Comparison of ENCODE assay signal across 17 cellular contexts in genomic region chr12:62484234-62484633, GRCh38. TPM values are rescaled to one million over a fixed set of nuclear protein-coding genes. Genes with fewer than 3 reads are reported as not detected.
A peak's percentile ranks its signal among the peaks of the same experiment; 100 is the strongest.
DNase-seq lines count a peak whose midpoint lies in the region; ATAC-seq, FAIRE-seq and TF ChIP-seq lines count a peak whose summit lies in the region.
"Had no signal": no experiment of that assay in that cellular context is flagged by ENCODE, and none has a peak within 500 bp of the region (broad histone marks: within the 10 kb centered on the region; RNA-seq: fewer than 3 reads in every experiment).

No MANE protein-coding gene starts in this region.

- no peak overlapping the region for H3K27ac ChIP-seq in kidney (ENCODE audit: low read depth in 2 of 2, low read length in 2 of 2)
- H3K27ac ChIP-seq: SJCRH30 had no signal

- peak; percentile 60 for ATAC-seq in HG02852 (IDR thresholded peaks at IDR 0.05; ENCODE audit: unreplicated experiment)
- ATAC-seq: left ventricle myocardium superior had no signal

- H3K4me1 ChIP-seq in kidney (ENCODE audit: control insufficient read depth in 1 of 2, insufficient read depth in 1 of 2, low read depth in 1 of 2, low read length in 2 of 2): no peaks in the 10 kb centered on the region
- H3K4me1 ChIP-seq: SJCRH30 had no signal

- intact Hi-C loops in kidney (cut with DNase I): no loop called here
- intact Hi-C loops in cardiac septum (cut with DNase I): no loop called here

- H3K4me3 Mint-ChIP-seq in activated T-cell treated with anti-CD3 and anti-CD28 coated beads, Interleukin-2, amount 50 U/mL, for 24 hours: no peak overlapping the region
- H3K4me3 Mint-ChIP-seq: activated CD4-positive, alpha-beta memory T cell treated with anti-CD3 and anti-CD28 coated beads for 36 hours had no signal

- no peak for DNase-seq in activated T-cell treated with anti-CD3 and anti-CD28 coated beads, Interleukin-2, amount 50 U/mL, for 24 hours
- no peak for DNase-seq in activated T-cell treated with anti-CD3 and anti-CD28 coated beads, Interleukin-2, amount 50 U/mL, for 1 hour
- DNase-seq in bronchial epithelial cell (ENCODE audit: low read depth) (peak; percentile 20), renal cortical epithelial cell (ENCODE audit: low read depth) (peak; percentile 38), kidney (no peak), cardiac septum (ENCODE audit: low spot score) (no peak), H4 (ENCODE audit: low spot score) (no peak)
- DNase-seq: activated CD4-positive, alpha-beta memory T cell treated with anti-CD3 and anti-CD28 coated beads for 36 hours; activated gamma-delta T cell treated with Interleukin-2 at 50 U/mL for 16 hours; KG1; left ventricle myocardium superior; NCI-H1417; NCI-H345; retina; SJCRH30 had no signal

- H3K27me3 Mint-ChIP-seq in activated T-cell treated with anti-CD3 and anti-CD28 coated beads, Interleukin-2, amount 50 U/mL, for 24 hours: no peaks in the 10 kb centered on the region
- H3K27me3 Mint-ChIP-seq: activated CD4-positive, alpha-beta memory T cell treated with anti-CD3 and anti-CD28 coated beads for 36 hours had no signal

- peaks cover 46% of the 10 kb centered on the region for H3K36me3 Mint-ChIP-seq in activated T-cell treated with anti-CD3 and anti-CD28 coated beads, Interleukin-2, amount 50 U/mL, for 24 hours (ENCODE audit: low read depth)

- no peaks in the 10 kb centered on the region for H3K9me3 Mint-ChIP-seq in activated T-cell treated with anti-CD3 and anti-CD28 coated beads, Interleukin-2, amount 50 U/mL, for 24 hours
- H3K9me3 Mint-ChIP-seq: activated CD4-positive, alpha-beta memory T cell treated with anti-CD3 and anti-CD28 coated beads for 36 hours had no signal

- no peak overlapping the region for H3K9ac ChIP-seq in kidney (ENCODE audit: low read length in 2 of 2)

- TF ChIP-seq CTCF in bronchial epithelial cell (IDR thresholded peaks at IDR 0.05; ENCODE audit: insufficient read depth, low read length, severe bottlenecking): no peak
- TF ChIP-seq CTCF in kidney (IDR thresholded peaks at IDR 0.05; ENCODE audit: borderline replicate concordance, extremely low read depth, insufficient read depth): no peak

- no peak for FAIRE-seq in bronchial epithelial cell (lab: Jason Lieb, UNC)
- FAIRE-seq in kidney (lab: Jason Lieb, UNC): no peak
- FAIRE-seq: astrocyte had no signal

- H3K4me1 Mint-ChIP-seq in activated T-cell treated with anti-CD3 and anti-CD28 coated beads, Interleukin-2, amount 50 U/mL, for 24 hours (ENCODE audit: low read depth): peaks cover 35% of the 10 kb centered on the region

- H3K4me3 ChIP-seq in bronchial epithelial cell (ENCODE audit: low read depth, low read length): no peak overlapping the region
- H3K4me3 ChIP-seq in kidney (ENCODE audit: low read length in 2 of 2): no peak overlapping the region
- H3K4me3 ChIP-seq: SJCRH30 had no signal

- peak overlapping the region; percentile 31 for H3K27ac Mint-ChIP-seq in activated T-cell treated with anti-CD3 and anti-CD28 coated beads, Interleukin-2, amount 50 U/mL, for 24 hours
- H3K27ac Mint-ChIP-seq: activated CD4-positive, alpha-beta memory T cell treated with anti-CD3 and anti-CD28 coated beads for 36 hours had no signal

- no peaks in the 10 kb centered on the region for H3K9me3 ChIP-seq in kidney (ENCODE audit: control insufficient read depth in 1 of 2, low read length in 2 of 2)
- H3K9me3 ChIP-seq: SJCRH30 had no signal

- no peaks in the 10 kb centered on the region for H3K27me3 ChIP-seq in bronchial epithelial cell (ENCODE audit: control insufficient read depth, insufficient read depth, low read length)
- H3K27me3 ChIP-seq: SJCRH30 had no signal

- no peaks in the 10 kb centered on the region for H3K36me3 ChIP-seq in bronchial epithelial cell (ENCODE audit: control insufficient read depth, insufficient read depth, low read length)
- no peaks in the 10 kb centered on the region for H3K36me3 ChIP-seq in kidney (ENCODE audit: control insufficient read depth in 1 of 2, insufficient read depth in 2 of 2, low read length in 2 of 2)
- H3K36me3 ChIP-seq: SJCRH30 had no signal

RNA-seq across cellular contexts. Expression of gene MON2, which starts 17.6 kb away (rescaled TPM):
- 19.6 and 21.3 TPM in 2 replicates for total RNA-seq in bronchial epithelial cell
- 15.6 and 54.0 TPM in 2 replicates for total RNA-seq in renal cortical epithelial cell
- 57.9 TPM for total RNA-seq in kidney
- 11.6 TPM for polyA plus RNA-seq in kidney (ENCODE audit: insufficient read depth, low read depth, low replicate concordance)
- 26.4 TPM for total RNA-seq in cardiac septum
- 10.1 and 14.0 TPM in 2 replicates for total RNA-seq in H4 (2014; rRNA removed; shearing (Covaris generic))

Comparison
In these comparisons a context has a peak if more than half of its experiments do, and no peak if none do; other contexts are left out.
1. DNase-seq: peak in bronchial epithelial cell (single experiment) and renal cortical epithelial cell (single experiment); none in activated T-cell treated with anti-CD3 and anti-CD28 coated beads, Interleukin-2, amount 50 U/mL, for 24 hours (single experiment), activated T-cell treated with anti-CD3 and anti-CD28 coated beads, Interleukin-2, amount 50 U/mL, for 1 hour (single experiment), kidney (single experiment), cardiac septum (single experiment) and H4 (single experiment).